ENCODE assay signal across 31 cellular contexts in the genomic region with DNA sequence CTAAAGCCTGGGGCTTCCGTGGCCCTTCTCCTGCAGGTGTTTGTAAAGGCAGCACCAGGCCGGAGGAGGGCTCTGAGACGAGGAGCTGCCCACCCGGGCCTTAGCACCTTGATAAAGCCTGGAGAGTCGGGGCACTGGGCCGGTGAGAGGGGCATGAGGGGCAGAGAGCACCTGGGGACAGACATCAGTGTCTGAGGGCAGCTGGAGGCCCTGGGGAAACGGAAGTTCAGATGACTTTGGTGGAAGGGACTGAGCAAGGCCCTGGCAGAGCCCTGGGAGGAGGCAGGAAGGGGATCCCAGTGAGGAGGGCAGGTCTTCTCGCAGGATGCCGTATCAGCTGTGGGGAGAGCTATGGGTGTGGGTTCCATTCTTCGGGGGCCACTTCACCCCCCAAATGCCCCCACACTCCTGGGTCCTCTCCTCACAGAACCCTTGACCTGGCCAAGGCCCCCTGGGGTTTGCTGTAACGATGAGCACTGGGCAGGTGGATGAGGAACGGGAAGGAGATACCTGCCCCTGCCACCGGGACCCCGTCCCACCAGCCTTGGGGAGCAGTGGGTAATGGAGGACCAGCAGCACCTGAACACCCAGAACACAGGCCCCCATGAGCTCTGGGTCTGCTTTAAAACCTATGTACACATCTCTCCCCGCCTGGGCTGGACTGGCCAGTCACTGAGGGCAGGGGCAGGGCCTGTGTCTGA. TPM values are rescaled to one million over a fixed set of nuclear protein-coding genes. Genes with fewer than 3 reads are reported as not detected.
DNase-seq lines count a peak whose midpoint lies in the region; ATAC-seq and TF ChIP-seq lines count a peak whose summit lies in the region.
"Had no signal": no experiment of that assay in that cellular context is flagged by ENCODE, and none has a peak within 500 bp of the region (broad histone marks: within the 10 kb centered on the region; RNA-seq: fewer than 3 reads in every experiment).

No MANE protein-coding gene starts in this region.

- intact Hi-C loops in left cardiac atrium (cut with DNase I) (no loop called here), heart right ventricle (cut with DNase I) (no loop called here), upper lobe of right lung (cut with DNase I) (no loop called here)
- intact Hi-C loops in dendritic cell treated with granulocyte-macrophage colony-stimulating factor and Interleukin-4, amounts not matched to agents 40 ng/mL and 50 ng/mL, for 4 days (cut with micrococcal nuclease), result no loop called here

- no peak overlapping the region for H2BK12ac ChIP-seq in mesenchymal stem cell (ENCODE audit: low read length in 2 of 2)

- H3F3A ChIP-seq in neural progenitor cell (ENCODE audit: low read depth), result peaks cover 14% of the 10 kb centered on the region

- H3K4me1 ChIP-seq in heart right ventricle, result peaks cover 30 to 59% (median 44%) of the 10 kb centered on the region in 9 donors
- H3K4me1 ChIP-seq in neural progenitor cell, result peaks cover 17% of the 10 kb centered on the region
- peaks cover 40% of the 10 kb centered on the region for H3K4me1 ChIP-seq in upper lobe of right lung
- peaks cover 9% of the 10 kb centered on the region for H3K4me1 ChIP-seq in mesenchymal stem cell (ENCODE audit: control insufficient read depth, insufficient read depth, low read depth, low read length)

- no peak overlapping the region for H3K23ac ChIP-seq in mesenchymal stem cell (ENCODE audit: low read length in 2 of 2)

- no peak overlapping the region for H2BK5ac ChIP-seq in mesenchymal stem cell (ENCODE audit: low read depth, low read length, poor library complexity, severe bottlenecking)

- H4K8ac ChIP-seq in mesenchymal stem cell (ENCODE audit: low read length), result no peak overlapping the region

- H2AFZ ChIP-seq in neural progenitor cell (replicated peaks) (no peak overlapping the region), mesenchymal stem cell (ENCODE audit: low read depth, low read length) (no peak overlapping the region)
- H2AFZ ChIP-seq: hepatocyte had no signal

- no peak overlapping the region for H2BK15ac ChIP-seq in mesenchymal stem cell (ENCODE audit: low read depth, poor library complexity, severe bottlenecking)

- ATAC-seq in left cardiac atrium (no peak), heart right ventricle (no peak), upper lobe of right lung (no peak), GM18868 (IDR thresholded peaks at IDR 0.05; ENCODE audit: unreplicated experiment) (no peak)
- ATAC-seq: activated T-cell treated with anti-CD3 and anti-CD28 coated beads, Interleukin-2, amount 50 U/mL, for 4 hours; pancreas; right lobe of liver; SK-N-SH treated with all-trans-retinoic acid at 6 μM for 48 hours had no signal

- H3K27me3 ChIP-seq in heart right ventricle, result no peaks in the 10 kb centered on the region
- H3K27me3 ChIP-seq in neural progenitor cell, result no peaks in the 10 kb centered on the region
- H3K27me3 ChIP-seq in upper lobe of right lung, result no peaks in the 10 kb centered on the region
- peaks cover 0 to 6% of the 10 kb centered on the region in 2 experiments for H3K27me3 ChIP-seq in mesenchymal stem cell (ENCODE audit: control insufficient read depth in 1 of 2, insufficient read depth in 1 of 2, low read length in 2 of 2)
- H3K27me3 ChIP-seq: hepatocyte, pancreas, right lobe of liver, uterus had no signal

- H4K91ac ChIP-seq in mesenchymal stem cell (ENCODE audit: low read length), result no peak overlapping the region

- no peaks in the 10 kb centered on the region for H3K9me3 ChIP-seq in heart right ventricle
- H3K9me3 ChIP-seq in neural progenitor cell (ENCODE audit: low read depth), result no peaks in the 10 kb centered on the region
- H3K9me3 ChIP-seq in upper lobe of right lung, result no peaks in the 10 kb centered on the region
- no peaks in the 10 kb centered on the region for H3K9me3 ChIP-seq in mesenchymal stem cell (ENCODE audit: control insufficient read depth, low read length)
- H3K9me3 ChIP-seq: pancreas, right lobe of liver, uterus had no signal

- H3K18ac ChIP-seq in mesenchymal stem cell (ENCODE audit: low read depth in 1 of 2, low read length in 2 of 2), result no peak overlapping the region

- no peak overlapping the region for H3K4me3 ChIP-seq in heart right ventricle
- H3K4me3 ChIP-seq in neural progenitor cell, result no peak overlapping the region
- no peak overlapping the region for H3K4me3 ChIP-seq in upper lobe of right lung
- H3K4me3 ChIP-seq in mesenchymal stem cell (ENCODE audit: insufficient read depth in 1 of 2, low read depth in 1 of 2, low read length in 2 of 2), result no peak overlapping the region
- H3K4me3 ChIP-seq: hepatocyte, pancreas, right lobe of liver, uterus had no signal

- H3K79me2 ChIP-seq in neural progenitor cell (ENCODE audit: low read depth), result no peaks in the 10 kb centered on the region
- H3K79me2 ChIP-seq: hepatocyte had no signal

- no peak overlapping the region for H3K14ac ChIP-seq in mesenchymal stem cell (ENCODE audit: low read length in 2 of 2)

- no peaks in the 10 kb centered on the region for H3K36me3 Mint-ChIP-seq in dendritic cell treated with granulocyte-macrophage colony-stimulating factor and Interleukin-4, amounts not matched to agents 40 ng/mL and 50 ng/mL, for 4 days (ENCODE audit: low read depth)
- H3K36me3 Mint-ChIP-seq in neural progenitor cell, result peaks cover 2% of the 10 kb centered on the region

- H3K27ac ChIP-seq in heart right ventricle (no peak overlapping the region), neural progenitor cell (no peak overlapping the region), upper lobe of right lung (peak overlapping the region; percentile 24), mesenchymal stem cell (ENCODE audit: low read length, poor library complexity, severe bottlenecking) (no peak overlapping the region)
- H3K27ac ChIP-seq: hepatocyte, pancreas, right lobe of liver had no signal

- no peak for TF ChIP-seq CTCF in heart right ventricle (IDR thresholded peaks at IDR 0.05)
- TF ChIP-seq CTCF in neural progenitor cell (IDR thresholded peaks at IDR 0.05), result no peak
- no peak for TF ChIP-seq CTCF in upper lobe of right lung (IDR thresholded peaks at IDR 0.05)

- peaks cover 34% of the 10 kb centered on the region for H3K4me1 Mint-ChIP-seq in dendritic cell treated with granulocyte-macrophage colony-stimulating factor and Interleukin-4, amounts not matched to agents 40 ng/mL and 50 ng/mL, for 4 days (ENCODE audit: low read depth)
- peaks cover 42% of the 10 kb centered on the region for H3K4me1 Mint-ChIP-seq in neural progenitor cell

- no peaks in the 10 kb centered on the region for H4K20me1 ChIP-seq in neural progenitor cell (ENCODE audit: low read depth)

- H3K4ac ChIP-seq in mesenchymal stem cell (ENCODE audit: low read depth in 1 of 2, low read length in 2 of 2), result no peak overlapping the region

- DNase-seq in left cardiac atrium (peak; percentile 20), heart right ventricle (no peak), neural progenitor cell (ENCODE audit: low spot score) (no peak), upper lobe of right lung (peak; percentile 52), mesenchymal stem cell (no peak), NCI-H2171 (lab: John Stamatoyannopoulos, UW) (no peak)
- DNase-seq: activated CD4-positive, CD25-positive, alpha-beta regulatory T cell; activated T-cell treated with anti-CD3 and anti-CD28 coated beads, Interleukin-2, amount 50 U/mL, for 4 hours; anterior cingulate cortex; C1 segment of cervical spinal cord; caudate nucleus; erythroblast; foreskin fibroblast; mammary epithelial cell; NCI-H1105; NCI-H2081 treated with DMSO at 0.1 percent for 48 hours; NCI-H510A treated with DMSO at 0.1 percent for 48 hours; NK-92 treated with Interleukin-12 subunit alpha and Interleukin-12 subunit beta, amount 100 ng/mL, for 24 hours; stimulated activated CD8-positive, alpha-beta memory T cell treated with anti-CD3 and anti-CD28 coated beads, Interleukin-4, amount 100 ng/mL, for 48 hours; substantia nigra; T1000; uterus had no signal

- H3K9ac ChIP-seq in neural progenitor cell (no peak overlapping the region), mesenchymal stem cell (ENCODE audit: low read length) (no peak overlapping the region)

- no peaks in the 10 kb centered on the region for H3K9me3 Mint-ChIP-seq in dendritic cell treated with granulocyte-macrophage colony-stimulating factor and Interleukin-4, amounts not matched to agents 40 ng/mL and 50 ng/mL, for 4 days
- no peaks in the 10 kb centered on the region for H3K9me3 Mint-ChIP-seq in neural progenitor cell
- H3K9me3 Mint-ChIP-seq: activated naive CD4-positive, alpha-beta T cell treated with anti-CD3 and anti-CD28 coated beads, Interleukin-2, amount 50 U/mL, for 24 hours; activated T-cell treated with anti-CD3 and anti-CD28 coated beads, Interleukin-2, amount 50 U/mL, for 4 hours had no signal

- H3K27ac Mint-ChIP-seq in dendritic cell treated with granulocyte-macrophage colony-stimulating factor and Interleukin-4, amounts not matched to agents 40 ng/mL and 50 ng/mL, for 4 days, result peak overlapping the region; percentile 56
- peak overlapping the region; percentile 69 for H3K27ac Mint-ChIP-seq in neural progenitor cell
- H3K27ac Mint-ChIP-seq: activated naive CD4-positive, alpha-beta T cell treated with anti-CD3 and anti-CD28 coated beads, Interleukin-2, amount 50 U/mL, for 24 hours had no signal

- no peak overlapping the region for H3K4me3 Mint-ChIP-seq in dendritic cell treated with granulocyte-macrophage colony-stimulating factor and Interleukin-4, amounts not matched to agents 40 ng/mL and 50 ng/mL, for 4 days
- no peak overlapping the region for H3K4me3 Mint-ChIP-seq in neural progenitor cell
- H3K4me3 Mint-ChIP-seq: activated naive CD4-positive, alpha-beta T cell treated with anti-CD3 and anti-CD28 coated beads, Interleukin-2, amount 50 U/mL, for 24 hours; activated T-cell treated with anti-CD3 and anti-CD28 coated beads, Interleukin-2, amount 50 U/mL, for 4 hours had no signal

- 86 to 89% methylated on average over 15 of the region's 15 CpGs for WGBS in heart right ventricle, 2 donors
- WGBS in mesenchymal stem cell, result 93% methylated on average over 12 of the region's 15 CpGs

- H2AK5ac ChIP-seq in mesenchymal stem cell (ENCODE audit: low read length, severe bottlenecking), result no peak overlapping the region

- H2BK120ac ChIP-seq in mesenchymal stem cell (ENCODE audit: low read depth, low read length), result no peak overlapping the region

- H3K4me2 ChIP-seq in neural progenitor cell, result no peak overlapping the region
- H3K4me2 ChIP-seq in mesenchymal stem cell (ENCODE audit: low read length, poor library complexity, severe bottlenecking), result no peak overlapping the region
- H3K4me2 ChIP-seq: hepatocyte had no signal

- H3K36me3 ChIP-seq in heart right ventricle (peaks cover 0 to 11% (median 0%) of the 10 kb centered on the region in 9 donors), neural progenitor cell (no peaks in the 10 kb centered on the region), upper lobe of right lung (no peaks in the 10 kb centered on the region), mesenchymal stem cell (ENCODE audit: control insufficient read depth in 1 of 2, insufficient read depth in 2 of 2, low read depth in 1 of 2, low read length in 2 of 2) (peaks cover 36 to 48% of the 10 kb centered on the region in 2 experiments)
- H3K36me3 ChIP-seq: pancreas, right lobe of liver, uterus had no signal

- no peaks in the 10 kb centered on the region for H3K79me1 ChIP-seq in mesenchymal stem cell (replicated peaks; ENCODE audit: low read length, poor library complexity, severe bottlenecking)

- peaks cover 32% of the 10 kb centered on the region for H3K27me3 Mint-ChIP-seq in dendritic cell treated with granulocyte-macrophage colony-stimulating factor and Interleukin-4, amounts not matched to agents 40 ng/mL and 50 ng/mL, for 4 days
- H3K27me3 Mint-ChIP-seq in neural progenitor cell (ENCODE audit: insufficient read depth, low read depth), result peaks cover 2% of the 10 kb centered on the region
- H3K27me3 Mint-ChIP-seq: activated naive CD4-positive, alpha-beta T cell treated with anti-CD3 and anti-CD28 coated beads, Interleukin-2, amount 50 U/mL, for 24 hours had no signal

RNA-seq across cellular contexts. Expression of gene C1QTNF6, which starts 7.4 kb away (rescaled TPM):
- total RNA-seq in left cardiac atrium (1 to 10 TPM; 1.8 to 2.9 TPM), heart right ventricle (1 to 10 TPM in 8 of 10 donors, under 1 TPM in 2; 0.51 to 6.4 (median 1.4) TPM), neural progenitor cell (ENCODE audit: low replicate concordance) (7.2 and 12.2 TPM in 2 replicates), upper lobe of right lung (6.1 TPM)
- 1 to 10 TPM; 2.9 to 4.1 TPM for polyA plus RNA-seq in heart right ventricle
- 38.2 TPM for polyA plus RNA-seq in mesenchymal stem cell (2013, experiment 1 of 2)
- 37.9 TPM for polyA plus RNA-seq in mesenchymal stem cell (2013, experiment 2 of 2)

RNA-seq across cellular contexts. Expression of gene IL2RB, which starts 31.0 kb away (rescaled TPM):
- total RNA-seq in left cardiac atrium, result 1 to 10 TPM in 1 of 2 donors, under 1 TPM in 1; 0.34 to 2.0 TPM
- total RNA-seq in heart right ventricle, result 10 to 100 TPM in 1 of 10 donors, 1 to 10 TPM in 3, under 1 TPM in 6; 0.19 to 10.3 (median 0.75) TPM
- polyA plus RNA-seq in heart right ventricle, result under 1 TPM; 0.16 to 0.22 TPM
- 0.62 TPM in 1 of 2 replicates, not detected in the other for total RNA-seq in neural progenitor cell (ENCODE audit: low replicate concordance)
- 10.6 TPM for total RNA-seq in upper lobe of right lung
- polyA plus RNA-seq in mesenchymal stem cell (2013, experiment 1 of 2), result 4.9 TPM
- 5.1 TPM for polyA plus RNA-seq in mesenchymal stem cell (2013, experiment 2 of 2)
- total RNA-seq: RPMI7951 had no signal

RNA-seq across cellular contexts. Expression of gene SSTR3, which starts 31.6 kb away (rescaled TPM):
- total RNA-seq in left cardiac atrium, result not detected
- total RNA-seq in heart right ventricle, result not detected
- polyA plus RNA-seq in heart right ventricle, result not detected
- 0.19 and 0.53 TPM in 2 replicates for total RNA-seq in neural progenitor cell (ENCODE audit: low replicate concordance)
- total RNA-seq in upper lobe of right lung, result not detected
- not detected for polyA plus RNA-seq in mesenchymal stem cell (2013, experiment 1 of 2)
- not detected for polyA plus RNA-seq in mesenchymal stem cell (2013, experiment 2 of 2)
- total RNA-seq: H4, mammary epithelial cell, right lobe of liver, RPMI7951 had no signal
- polyA plus RNA-seq: mammary epithelial cell had no signal

Comparison
In these comparisons a context has a peak if more than half of its experiments do, and no peak if none do; other contexts are left out.
1. DNase-seq: peak in left cardiac atrium (single experiment) and upper lobe of right lung (single experiment); none in heart right ventricle (0 of 2), neural progenitor cell (single experiment), mesenchymal stem cell (single experiment) and NCI-H2171 (single experiment).